1 cellular context compared by ENCODE assay signal in genomic region chr11:125918140-125918840, GRCh38.
TF ChIP-seq lines count a peak whose summit lies in the region.

No MANE protein-coding gene starts in this region.

TF ChIP-seq in WTC11, 78 proteins besides CTCF, POLR2A, EP300 and RAD21 (continued from another document):
- TF ChIP-seq E2F1 (CRISPR knock-in tag; IDR thresholded peaks at IDR 0.05) (no peak), HMGXB4 (CRISPR knock-in tag; IDR thresholded peaks at IDR 0.05) (no peak), STAT6 (CRISPR knock-in tag; conservative IDR thresholded peaks at IDR 0.05; ENCODE audit: low read depth) (no peak), ATF3 (CRISPR knock-in tag; conservative IDR thresholded peaks at IDR 0.05) (no peak)
